ENCODE assay signal across 13 cellular contexts in the genomic region with DNA sequence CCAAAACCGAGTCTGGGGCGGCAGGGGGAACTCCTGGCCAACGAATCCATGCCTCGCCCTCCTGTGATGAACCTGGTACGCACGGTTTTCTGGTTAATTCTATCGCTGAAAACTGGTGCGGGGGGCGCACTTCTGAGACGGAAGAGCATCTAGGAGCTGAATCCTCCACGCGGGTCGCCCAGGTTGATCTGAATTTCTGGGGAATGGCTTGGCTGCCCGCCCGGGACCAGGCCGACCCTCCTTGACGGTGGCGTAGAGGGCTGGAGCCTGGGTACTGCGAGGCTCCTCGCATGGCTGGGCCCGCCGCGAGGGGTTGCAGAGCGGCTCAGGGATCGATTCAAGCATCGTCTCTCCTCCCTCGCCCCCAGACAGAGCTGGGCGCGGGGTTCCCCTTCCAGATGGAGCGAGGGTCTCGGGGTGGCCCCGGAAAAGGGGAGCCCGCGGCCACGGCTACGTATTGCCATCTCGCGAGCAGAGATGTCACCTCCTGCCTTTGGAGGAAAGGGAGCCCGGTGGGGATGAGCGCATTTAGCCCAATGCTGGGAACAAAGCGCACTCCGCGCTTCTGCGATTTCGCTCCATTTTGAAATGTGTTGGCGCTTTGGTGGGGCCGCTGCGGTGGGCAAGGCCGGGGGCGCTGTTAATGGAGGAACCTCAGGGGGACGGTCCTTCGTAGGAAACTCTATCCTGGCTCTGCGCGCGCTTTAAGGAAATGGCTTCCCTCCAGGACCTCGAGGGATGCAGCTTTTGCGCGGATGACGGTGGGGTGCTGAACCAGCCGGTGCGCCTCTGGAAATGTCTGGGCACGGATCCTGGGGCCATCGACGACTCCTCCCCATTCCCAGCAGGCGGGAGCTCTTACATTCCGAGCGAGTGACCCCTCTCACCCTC. TPM values are rescaled to one million over a fixed set of nuclear protein-coding genes. Genes with fewer than 3 reads are reported as not detected.
DNase-seq lines count a peak whose midpoint lies in the region; FAIRE-seq and TF ChIP-seq lines count a peak whose summit lies in the region.
"Had no signal": no experiment of that assay in that cellular context is flagged by ENCODE, and none has a peak within 500 bp of the region (broad histone marks: within the 10 kb centered on the region; RNA-seq: fewer than 3 reads in every experiment).

No MANE protein-coding gene starts in this region.

- peaks cover 18% of the 10 kb centered on the region for H3K4me1 Mint-ChIP-seq in neural progenitor cell

- no peak for TF ChIP-seq CTCF in H1 (IDR thresholded peaks at IDR 0.05; ENCODE audit: control extremely low read depth in 1 of 3, insufficient read depth in 1 of 3, low read depth in 1 of 3, low read length in 3 of 3)
- peak; percentile 18 for TF ChIP-seq CTCF in neural progenitor cell (IDR thresholded peaks at IDR 0.05)
- no peak for TF ChIP-seq CTCF in ascending aorta (IDR thresholded peaks at IDR 0.05)
- TF ChIP-seq CTCF in brain microvascular endothelial cell (IDR thresholded peaks at IDR 0.05; ENCODE audit: low read depth, low read length, missing control alignments) = no peak

- H3K9ac ChIP-seq in H1 (replicated peaks in 1 of 4; ENCODE audit: extremely low read depth in 1 of 4, low read depth in 3 of 4, low read length in 3 of 4) (peak overlapping the region in 2 of 4 experiments; percentile 23 to 34; a peak in 3 of 7 replicates), neural progenitor cell (no peak overlapping the region)

- H3K9me3 Mint-ChIP-seq in neural progenitor cell = no peaks in the 10 kb centered on the region
- H3K9me3 Mint-ChIP-seq: activated CD4-positive, alpha-beta T cell treated with anti-CD3 and anti-CD28 coated beads, Interleukin-2, amount 10 ng/mL, durations not matched to agents 7 days and 5 days had no signal

- peak overlapping the region; percentile 81 for H3K18ac ChIP-seq in H1 (ENCODE audit: extremely low read depth, low read length)

- no peak overlapping the region for H2BK5ac ChIP-seq in H1 (ENCODE audit: low read depth, low read length)

- CTCF ChIA-PET in H1 (lab: Charles Lee; ENCODE audit: partially characterized antibody) = interaction anchor here (0.6 to 2.3 kb wide), 9 partner anchors 8 to 377 kb away, joined by 3 to 10 read pairs (median 3); no protein-coding TSS in a partner anchor

- H3K14ac ChIP-seq in H1 (ENCODE audit: insufficient read length) = no peak overlapping the region

- no peak overlapping the region for H2BK15ac ChIP-seq in H1 (ENCODE audit: low read length)

- TF ChIP-seq POLR2A in H1 (IDR thresholded peaks at IDR 0.05; ENCODE audit: control extremely low read depth in 1 of 2, low read depth in 2 of 2, low read length in 2 of 2) = peak in 1 of 2 experiments; percentile 51; a peak in 2 of 3 replicates

- H3K4ac ChIP-seq in H1 (replicated peaks; ENCODE audit: insufficient read length, low read depth, low read length) = no peak overlapping the region

- no peak overlapping the region for H3K27ac Mint-ChIP-seq in neural progenitor cell
- H3K27ac Mint-ChIP-seq: activated CD4-positive, alpha-beta T cell treated with anti-CD3 and anti-CD28 coated beads, Interleukin-2, amount 10 ng/mL, durations not matched to agents 7 days and 5 days had no signal

- H3K9me3 ChIP-seq in H1 (ENCODE audit: insufficient read depth in 2 of 2, low read depth in 1 of 2, low read length in 1 of 2) (no peaks in the 10 kb centered on the region), neural progenitor cell (ENCODE audit: low read depth) (no peaks in the 10 kb centered on the region), ascending aorta (no peaks in the 10 kb centered on the region)

- no peaks in the 10 kb centered on the region for H3K36me3 Mint-ChIP-seq in neural progenitor cell

- H3K27me3 ChIP-seq in H1 (replicated peaks in 1 of 4; ENCODE audit: control insufficient read depth in 3 of 4, extremely low read depth in 1 of 4, insufficient read depth in 3 of 4, low read length in 3 of 4) (peaks cover 42 to 66% (median 62%) of the 10 kb centered on the region in 4 experiments), neural progenitor cell (peaks cover 96% of the 10 kb centered on the region), ascending aorta (peaks cover 6% of the 10 kb centered on the region), brain microvascular endothelial cell (replicated peaks) (peaks cover 44% of the 10 kb centered on the region)

- peaks cover 52% of the 10 kb centered on the region for H3K27me3 Mint-ChIP-seq in neural progenitor cell (ENCODE audit: insufficient read depth, low read depth)

- H3K4me3 ChIP-seq in H1 (ENCODE audit: extremely low read depth in 1 of 4, insufficient read depth in 2 of 4, low read depth in 3 of 4, low read length in 4 of 4) (peak overlapping the region; percentile 33 to 74 (median 56)), neural progenitor cell (peak overlapping the region; percentile 46), ascending aorta (no peak overlapping the region), brain microvascular endothelial cell (ENCODE audit: low read depth, low read length) (no peak overlapping the region)

- H2AK5ac ChIP-seq in H1 (ENCODE audit: low read depth, low read length) = no peak overlapping the region

- H3K23ac ChIP-seq in H1 (ENCODE audit: insufficient read length) = no peak overlapping the region

- no peaks in the 10 kb centered on the region for H3K79me1 ChIP-seq in H1 (ENCODE audit: low read depth, low read length)

- POLR2A ChIA-PET in H1 (lab: Charles Lee; ENCODE audit: partially characterized antibody) = interaction anchor here (1.3 to 2.0 kb wide), 3 partner anchors 9 to 46 kb away, joined by 3 to 6 read pairs (median 5); no protein-coding TSS in a partner anchor

- peak overlapping the region; percentile 85; the same call in 1 of the 2 replicates for H2AFZ ChIP-seq in H1 (ENCODE audit: low read length)
- peak overlapping the region; percentile 93 for H2AFZ ChIP-seq in neural progenitor cell (replicated peaks)

- H3K56ac ChIP-seq in H1 (replicated peaks; ENCODE audit: insufficient read length, low read depth, low read length) = no peak overlapping the region

- 0 out of 4 replicates have a peak, but pooled peaks of 1 of the 2 experiments have one; percentile 1 for TF ChIP-seq RAD21 in H1 (IDR thresholded peaks at IDR 0.05 in 1 of 2, conservative IDR thresholded peaks at IDR 0.05 in 1 of 2; ENCODE audit: low read depth in 2 of 2, low read length in 2 of 2)

- H3K23me2 ChIP-seq in H1 (ENCODE audit: low read depth, low read length) = peaks cover 20% of the 10 kb centered on the region; the same call in 1 of the 2 replicates

- peak overlapping the region; percentile 30 for H4K8ac ChIP-seq in H1 (ENCODE audit: extremely low read depth, insufficient read depth, low read length)

- intact Hi-C loops in ascending aorta (cut with DNase I) = loop anchor here (5.0 kb wide), 1 partner anchor 45 kb away; no protein-coding TSS in a partner anchor

- peak overlapping the region; percentile 69 for H3K4me3 Mint-ChIP-seq in neural progenitor cell
- H3K4me3 Mint-ChIP-seq: activated CD4-positive, alpha-beta T cell treated with anti-CD3 and anti-CD28 coated beads, Interleukin-2, amount 10 ng/mL, durations not matched to agents 7 days and 5 days had no signal

- H2BK120ac ChIP-seq in H1 (replicated peaks; ENCODE audit: low read depth, low read length) = no peak overlapping the region

- no peaks in the 10 kb centered on the region for H3F3A ChIP-seq in neural progenitor cell (ENCODE audit: low read depth)

- H3K4me1 ChIP-seq in H1 (replicated peaks in 1 of 4; ENCODE audit: control insufficient read depth in 3 of 4, insufficient read depth in 4 of 4, low read length in 3 of 4) (peaks cover 0 to 20% (median 9%) of the 10 kb centered on the region in 4 experiments; a peak in 6 of 7 replicates), neural progenitor cell (peaks cover 14% of the 10 kb centered on the region), ascending aorta (peaks cover 6 to 25% of the 10 kb centered on the region in 2 donors)

- H2BK20ac ChIP-seq in H1 (ENCODE audit: low read length) = no peak overlapping the region

- FAIRE-seq in H1 (lab: Jason Lieb, UNC) = no peak
- FAIRE-seq: A204.1 had no signal

- 0 out of 2 replicates have a peak overlapping the region, but pooled peaks have one; percentile 7 for H2BK12ac ChIP-seq in H1 (ENCODE audit: low read depth, low read length)

- H4K91ac ChIP-seq in H1 (replicated peaks; ENCODE audit: insufficient read length, low read length) = peak overlapping the region; percentile 7

- WGBS in H1 (ENCODE audit: extremely low coverage in 1 of 2, insufficient coverage in 1 of 2, insufficient read length in 1 of 2, insufficient replicate concordance in 2 of 2, low coverage in 1 of 2, low lambda C conversion rate in 2 of 2, missing lambda C conversion rate in 1 of 2), 2 experiments = 7% methylated on average over 58 of the region's 67 CpGs; no CpG with 5 or more reads in 1 of the 2 experiments

- no peak for TF ChIP-seq EP300 in H1 (IDR thresholded peaks at IDR 0.05; ENCODE audit: borderline replicate concordance in 1 of 2, low read depth in 2 of 2, low read length in 2 of 2)

- H4K20me1 ChIP-seq in H1 (replicated peaks in 1 of 2; ENCODE audit: control insufficient read depth in 1 of 2, insufficient read depth in 2 of 2, low read length in 2 of 2) (peaks cover 0 to 1% of the 10 kb centered on the region in 2 experiments), neural progenitor cell (ENCODE audit: low read depth) (peaks cover 35% of the 10 kb centered on the region)

- in situ Hi-C loops in brain microvascular endothelial cell (cut with HindIII; ENCODE audit: low pct_ligation_motif_present, low sequenced_read_pairs) = no loop called here

- H3K79me2 ChIP-seq in H1 (ENCODE audit: control insufficient read depth in 1 of 2, insufficient read depth in 2 of 2, low read length in 2 of 2) (no peaks in the 10 kb centered on the region), neural progenitor cell (ENCODE audit: low read depth) (no peaks in the 10 kb centered on the region)

- peak; percentile 21 for DNase-seq in NCI-H146 (lab: John Stamatoyannopoulos, UW)
- DNase-seq in NCI-H146 treated with DMSO at 0.1 percent for 48 hours (lab: John Stamatoyannopoulos, UW; ENCODE audit: unreplicated experiment) = no peak
- peak; percentile 23 for DNase-seq in NCI-H1105 (lab: John Stamatoyannopoulos, UW)
- DNase-seq in H1 (ENCODE audit: low read depth in 1 of 2, low spot score in 2 of 2) = peak in 1 of 2 experiments; percentile 73
- DNase-seq in neural progenitor cell (ENCODE audit: low spot score) = peak; percentile 59
- no peak for DNase-seq in ascending aorta (ENCODE audit: low spot score in 2 of 2)
- DNase-seq in activated CD4-positive, alpha-beta T cell treated with anti-CD3 and anti-CD28 coated beads, Interleukin-2, amount 50 U/mL, for 1 hour = no peak
- DNase-seq in brain microvascular endothelial cell = no peak
- DNase-seq: activated CD4-positive, alpha-beta T cell treated with anti-CD3 and anti-CD28 coated beads, Interleukin-2, amount 10 ng/mL, durations not matched to agents 7 days and 5 days; SHP77 treated with DMSO at 0.1 percent for 48 hours had no signal

- no peak overlapping the region for H3K27ac ChIP-seq in H1 (ENCODE audit: low read depth, low read length)
- H3K27ac ChIP-seq in neural progenitor cell = no peak overlapping the region
- H3K27ac ChIP-seq in ascending aorta = no peak overlapping the region
- H3K27ac ChIP-seq in brain microvascular endothelial cell = no peak overlapping the region
- H3K27ac ChIP-seq: HL-60 had no signal

- peak overlapping the region; percentile 83 to 96 for H3K4me2 ChIP-seq in H1 (ENCODE audit: insufficient read depth in 1 of 2, low read depth in 2 of 2, low read length in 2 of 2)
- H3K4me2 ChIP-seq in neural progenitor cell = peak overlapping the region; percentile 81

- H4K5ac ChIP-seq in H1 (ENCODE audit: insufficient read length, low read depth, low read length) = no peak overlapping the region

- H3K36me3 ChIP-seq in H1 (ENCODE audit: control insufficient read depth in 2 of 4, insufficient read depth in 4 of 4, low read length in 3 of 4) = no peaks in the 10 kb centered on the region
- no peaks in the 10 kb centered on the region for H3K36me3 ChIP-seq in neural progenitor cell
- no peaks in the 10 kb centered on the region for H3K36me3 ChIP-seq in ascending aorta
- no peaks in the 10 kb centered on the region for H3K36me3 ChIP-seq in brain microvascular endothelial cell (replicated peaks)

RNA-seq across cellular contexts. Expression of a gene that starts 2.7 kb away (rescaled TPM):
- 1.7 and 2.4 TPM in 2 replicates for total RNA-seq in H1 (2021; fragmentation: NEBNext Ultra II Directional; extraction: Animal tissue kit (Norgen Biotek cat#: 25700))
- polyA plus RNA-seq in H1 (2011; rRNA removed) = 0.54 and 1.0 TPM in 2 replicates
- 0.57 TPM for polyA plus RNA-seq in H1 (2011; cell fraction: cytosol; rRNA removed)
- 1.1 TPM for polyA plus RNA-seq in H1 (2011; cell fraction: nucleus; rRNA removed)
- 0.88 to 1.4 TPM (median 1.3 TPM) in 4 replicates for polyA plus RNA-seq in H1 (2012, experiment 1 of 2)
- 0.83 TPM for polyA plus RNA-seq in H1 (2012, experiment 2 of 2)
- polyA plus RNA-seq in H1 (2013, experiment 1 of 2) = 0.93 TPM
- 0.99 TPM for polyA plus RNA-seq in H1 (2013, experiment 2 of 2)
- polyA minus RNA-seq in H1 (2011; rRNA and poly(A)+ RNA removed) = 0.29 and 0.38 TPM in 2 replicates
- polyA minus RNA-seq in H1 (2011; cell fraction: cytosol; rRNA and poly(A)+ RNA removed) = 0.22 TPM
- polyA minus RNA-seq in H1 (2011; cell fraction: nucleus; rRNA and poly(A)+ RNA removed) = 0.60 TPM
- total RNA-seq in neural progenitor cell (ENCODE audit: low replicate concordance) (1.4 and 2.4 TPM in 2 replicates), ascending aorta (0.32 TPM)

RNA-seq across cellular contexts. Expression of a gene that starts 52.4 kb away (rescaled TPM):
- not detected in 2 replicates for total RNA-seq in H1 (2021; fragmentation: NEBNext Ultra II Directional; extraction: Animal tissue kit (Norgen Biotek cat#: 25700))
- polyA plus RNA-seq in H1 (2011; rRNA removed) = not detected in 2 replicates
- polyA plus RNA-seq in H1 (2011; cell fraction: cytosol; rRNA removed) = not detected
- not detected for polyA plus RNA-seq in H1 (2011; cell fraction: nucleus; rRNA removed)
- not detected in 4 replicates for polyA plus RNA-seq in H1 (2012, experiment 1 of 2)
- polyA plus RNA-seq in H1 (2012, experiment 2 of 2) = not detected
- polyA plus RNA-seq in H1 (2013, experiment 1 of 2) = not detected
- not detected for polyA plus RNA-seq in H1 (2013, experiment 2 of 2)
- not detected in 2 replicates for polyA minus RNA-seq in H1 (2011; rRNA and poly(A)+ RNA removed)
- polyA minus RNA-seq in H1 (2011; cell fraction: cytosol; rRNA and poly(A)+ RNA removed) = not detected
- not detected for polyA minus RNA-seq in H1 (2011; cell fraction: nucleus; rRNA and poly(A)+ RNA removed)
- not detected in 2 replicates for total RNA-seq in neural progenitor cell (ENCODE audit: low replicate concordance)
- total RNA-seq in ascending aorta = not detected
- total RNA-seq: activated CD4-positive, alpha-beta T cell treated with anti-CD3 and anti-CD28 coated beads, Interleukin-2, amount 10 ng/mL, durations not matched to agents 7 days and 5 days; subcutaneous adipose tissue had no signal

Comparison
In these comparisons a context has a peak if more than half of its experiments do, and no peak if none do; other contexts are left out.
1. DNase-seq: peak in NCI-H146 (single experiment), NCI-H1105 (single experiment) and neural progenitor cell (single experiment); none in NCI-H146 treated with DMSO at 0.1 percent for 48 hours (single experiment), ascending aorta (0 of 2), activated CD4-positive, alpha-beta T cell treated with anti-CD3 and anti-CD28 coated beads, Interleukin-2, amount 50 U/mL, for 1 hour (single experiment) and brain microvascular endothelial cell (single experiment).
2. H3K4me3 ChIP-seq: peak in H1 (4 of 4) and neural progenitor cell (single experiment); none in ascending aorta (0 of 2) and brain microvascular endothelial cell (single experiment).